In the genomic region with DNA sequence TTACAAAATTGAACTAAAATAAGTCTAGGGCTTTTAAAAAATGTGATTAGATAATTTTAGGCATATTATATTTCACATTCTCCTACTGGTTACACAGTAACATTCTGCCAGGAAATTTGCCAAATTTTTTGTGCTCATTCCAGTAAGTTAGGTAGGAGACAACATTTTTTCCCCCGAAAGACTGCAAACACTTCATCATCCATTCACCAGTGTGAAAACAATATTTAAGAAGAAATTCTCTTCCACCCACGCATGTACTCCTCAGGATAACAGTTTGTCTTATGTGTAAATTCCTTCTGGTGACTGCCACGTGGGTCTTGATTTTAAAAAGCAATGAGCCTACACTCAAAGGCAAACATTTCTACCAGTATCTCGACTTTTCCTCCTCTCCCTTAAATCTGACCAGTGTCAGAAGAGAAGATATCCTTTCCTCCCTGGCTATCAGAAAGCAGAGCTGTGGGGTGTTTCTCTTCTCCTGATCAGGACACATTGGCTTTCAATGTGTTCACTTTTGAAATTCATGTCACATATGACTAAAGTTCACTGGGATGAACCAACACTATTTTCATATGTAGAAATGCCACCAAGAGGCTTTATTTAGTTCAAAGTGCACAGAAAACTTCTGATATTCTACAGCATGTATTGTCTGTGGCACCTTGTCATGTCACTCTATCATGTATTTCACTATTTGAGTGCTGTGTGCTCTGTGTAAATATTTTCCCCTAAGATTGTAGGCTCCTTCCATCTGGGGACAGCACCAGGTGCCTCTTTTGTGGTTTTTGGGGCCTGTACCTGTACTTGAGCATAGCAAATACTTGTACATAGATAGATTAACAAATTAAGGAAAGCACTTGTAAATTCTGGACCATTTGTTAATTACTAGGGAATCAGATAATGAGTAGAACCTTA, we compare ENCODE assay signal across 16 cellular contexts. TPM values are rescaled to one million over a fixed set of nuclear protein-coding genes. Genes with fewer than 3 reads are reported as not detected.
DNase-seq lines count a peak whose midpoint lies in the region; ATAC-seq and TF ChIP-seq lines count a peak whose summit lies in the region.
"Had no signal": no experiment of that assay in that cellular context is flagged by ENCODE, and none has a peak within 500 bp of the region (broad histone marks: within the 10 kb centered on the region; RNA-seq: fewer than 3 reads in every experiment).

No MANE protein-coding gene starts in this region.

- TF ChIP-seq POLR2A in body of pancreas (IDR thresholded peaks at IDR 0.05) = no peak
- no peak for TF ChIP-seq POLR2A in right lobe of liver (IDR thresholded peaks at IDR 0.05)

- H3K9me3 ChIP-seq in body of pancreas (no peaks in the 10 kb centered on the region), right lobe of liver (no peaks in the 10 kb centered on the region)
- H3K9me3 ChIP-seq: BLaER1, MG63 had no signal

- H3K27me3 ChIP-seq in body of pancreas (no peaks in the 10 kb centered on the region), right lobe of liver (no peaks in the 10 kb centered on the region)
- H3K27me3 ChIP-seq: BLaER1, MG63 had no signal

- ATAC-seq in left cardiac atrium = peak; percentile 30 to 38
- no peak for ATAC-seq in Right ventricle myocardium inferior
- peak; percentile 69 for ATAC-seq in body of pancreas
- ATAC-seq in right lobe of liver = peak; percentile 59 to 79 (median 72)
- no peak for ATAC-seq in GM21423 (IDR thresholded peaks at IDR 0.05; ENCODE audit: unreplicated experiment)

- no peak overlapping the region for H3K4me3 ChIP-seq in body of pancreas
- no peak overlapping the region for H3K4me3 ChIP-seq in right lobe of liver
- H3K4me3 ChIP-seq: BLaER1, MG63 had no signal

- 15 to 16% methylated on average over 4 of the region's 4 CpGs for WGBS in body of pancreas, 2 donors
- WGBS in right lobe of liver (ENCODE audit: insufficient coverage, low coverage, low lambda C conversion rate, missing lambda C conversion rate) = 22% methylated on average over 4 of the region's 4 CpGs

- intact Hi-C loops in left cardiac atrium (cut with DNase I) = no loop called here
- intact Hi-C loops in Right ventricle myocardium inferior (cut with DNase I) = no loop called here
- intact Hi-C loops in body of pancreas (cut with DNase I) = no loop called here
- intact Hi-C loops in right lobe of liver (cut with DNase I) = no loop called here

- H3K27ac ChIP-seq in body of pancreas = peak overlapping the region in 3 of 4 donors; percentile 56 to 77 (median 66)
- peak overlapping the region; percentile 41 to 80 (median 68) for H3K27ac ChIP-seq in right lobe of liver
- H3K27ac ChIP-seq: BLaER1, epithelial cell of prostate had no signal

- TF ChIP-seq CTCF in body of pancreas (IDR thresholded peaks at IDR 0.05) (no peak), right lobe of liver (IDR thresholded peaks at IDR 0.05) (no peak)

- peaks cover 29% of the 10 kb centered on the region for H3K4me1 ChIP-seq in body of pancreas
- H3K4me1 ChIP-seq in right lobe of liver = peaks cover 0 to 29% (median 10%) of the 10 kb centered on the region in 4 donors
- H3K4me1 ChIP-seq: BLaER1 had no signal

- H3K36me3 ChIP-seq in body of pancreas (replicated peaks in 1 of 2; ENCODE audit: insufficient read depth in 1 of 2, low read depth in 2 of 2) (no peaks in the 10 kb centered on the region), right lobe of liver (no peaks in the 10 kb centered on the region)
- H3K36me3 ChIP-seq: BLaER1, MG63 had no signal

- DNase-seq in left cardiac atrium = no peak
- DNase-seq in Right ventricle myocardium inferior (ENCODE audit: missing footprints) = no peak
- DNase-seq in body of pancreas = peak in 1 of 4 donors; percentile 46
- DNase-seq in right lobe of liver = no peak
- DNase-seq in activated CD4-positive, CD25-positive, alpha-beta regulatory T cell treated with anti-CD3 and anti-CD28 coated beads, Interleukin-2, amount 50 U/mL, for 72 hours = no peak
- no peak for DNase-seq in cortex of kidney (lab: John Stamatoyannopoulos, UW)
- DNase-seq in HPDE6-E6E7 (ENCODE audit: extremely low spot score) = no peak
- DNase-seq: activated CD4-positive, alpha-beta T cell treated with anti-CD3 and anti-CD28 coated beads for 1 hour; central memory CD4-positive, alpha-beta T cell; GOT3; MG63; T-helper 1 cell had no signal

RNA-seq across cellular contexts. Expression of a gene that starts 38.6 kb away (rescaled TPM):
- total RNA-seq in left cardiac atrium (under 1 TPM; 0.26 to 0.74 TPM), Right ventricle myocardium inferior (0.19 TPM), body of pancreas (not detected), right lobe of liver (1 to 10 TPM in 2 of 6 experiments, under 1 TPM in 3, not detected in 1; 0.12 to 1.9 (median 0.81) TPM)
- total RNA-seq: mononuclear cell had no signal

RNA-seq across cellular contexts. Expression of a gene that starts 53.3 kb away (rescaled TPM):
- 1 to 10 TPM; 5.1 to 6.0 TPM for total RNA-seq in left cardiac atrium
- 4.9 TPM for total RNA-seq in Right ventricle myocardium inferior
- 1 to 10 TPM; 2.1 to 3.6 TPM for total RNA-seq in body of pancreas
- total RNA-seq in right lobe of liver = 1 to 10 TPM; 4.0 to 8.9 (median 6.2) TPM
- total RNA-seq: mononuclear cell had no signal

Comparison
In these comparisons a context has a peak if more than half of its experiments do, and no peak if none do; other contexts are left out.
1. ATAC-seq: peak in left cardiac atrium (2 of 2), body of pancreas (single experiment) and right lobe of liver (4 of 4); none in Right ventricle myocardium inferior (single experiment) and GM21423 (single experiment).